ENCODE assay signal across 16 cellular contexts in the genomic region with DNA sequence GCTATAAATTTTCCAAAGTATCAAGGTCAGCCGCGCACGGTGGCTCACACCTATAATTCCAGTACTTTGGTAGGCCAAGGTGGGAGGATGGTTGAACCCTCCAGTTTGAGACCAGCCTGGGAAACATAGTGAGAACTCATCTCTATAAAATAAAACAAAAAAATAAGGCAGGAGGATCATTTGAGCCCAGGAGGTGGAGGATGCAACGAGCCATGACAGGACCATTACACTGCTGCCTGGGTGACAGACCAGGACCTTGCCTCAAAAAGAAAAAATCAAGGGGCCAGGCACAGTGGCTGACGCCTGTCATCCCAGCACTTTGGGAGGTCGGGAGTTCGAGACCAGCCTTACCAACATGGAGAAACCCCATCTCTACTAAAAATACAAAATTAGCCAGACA.
"Had no signal": no experiment of that assay in that cellular context is flagged by ENCODE, and none has a peak within 500 bp of the region (broad histone marks: within the 10 kb centered on the region; RNA-seq: fewer than 3 reads in every experiment).

No MANE protein-coding gene starts in this region.

- H3K4me3 Mint-ChIP-seq: natural killer cell treated with Interleukin-12 subunit alpha and Interleukin-12 subunit beta and Interleukin-15 and Interleukin-18, amount 100 ng/mL, for 72 hours; stimulated activated effector memory CD8-positive, alpha-beta T cell treated with anti-CD3 and anti-CD28 coated beads, Interleukin-12 subunit alpha, Interleukin-12 subunit beta, amount 100 ng/mL, for 72 hours had no signal

- H3K4me3 ChIP-seq: adrenal gland, mucosa of descending colon, prostate gland, right lobe of liver, upper lobe of left lung had no signal

- H3K27me3 ChIP-seq: adrenal gland, foreskin keratinocyte, right lobe of liver, upper lobe of left lung had no signal

- H3K27me3 Mint-ChIP-seq: natural killer cell treated with Interleukin-12 subunit alpha and Interleukin-12 subunit beta and Interleukin-15 and Interleukin-18, amount 100 ng/mL, for 72 hours had no signal

- H3K27ac Mint-ChIP-seq: natural killer cell treated with Interleukin-12 subunit alpha and Interleukin-12 subunit beta and Interleukin-15 and Interleukin-18, amount 100 ng/mL, for 72 hours; stimulated activated effector memory CD8-positive, alpha-beta T cell treated with anti-CD3 and anti-CD28 coated beads, Interleukin-12 subunit alpha, Interleukin-12 subunit beta, amount 100 ng/mL, for 72 hours had no signal

- H3K9me3 ChIP-seq: mucosa of descending colon, prostate gland, upper lobe of left lung had no signal

- ATAC-seq: foreskin keratinocyte; left colon; mucosa of descending colon; natural killer cell treated with Interleukin-12 subunit alpha and Interleukin-12 subunit beta and Interleukin-15 and Interleukin-18, amount 100 ng/mL, for 72 hours; right lobe of liver; stimulated activated effector memory CD8-positive, alpha-beta T cell treated with anti-CD3 and anti-CD28 coated beads, Interleukin-12 subunit alpha, Interleukin-12 subunit beta, amount 100 ng/mL, for 72 hours had no signal

- DNase-seq: activated CD4-positive, alpha-beta T cell treated with anti-CD3 and anti-CD28 coated beads, Interleukin-2, amount 50 U/mL, for 4 hours; activated CD4-positive, CD25-positive, alpha-beta regulatory T cell treated with anti-CD3 and anti-CD28 coated beads, Interleukin-2, amount 50 U/mL, for 72 hours; activated effector memory CD4-positive, alpha-beta T cell treated with anti-CD3 and anti-CD28 coated beads, Interleukin-2, amount 50 U/mL, for 16 hours; activated T-cell treated with anti-CD3 and anti-CD28 coated beads, Interleukin-2, amount 50 U/mL, for 1 hour; adrenal gland; effector CD4-positive, alpha-beta T cell; foreskin keratinocyte; head of caudate nucleus; left colon; mucosa of descending colon; occipital lobe; right lobe of liver; upper lobe of left lung had no signal

- H3K9me3 Mint-ChIP-seq: natural killer cell treated with Interleukin-12 subunit alpha and Interleukin-12 subunit beta and Interleukin-15 and Interleukin-18, amount 100 ng/mL, for 72 hours had no signal

- H3K36me3 ChIP-seq: adrenal gland, prostate gland, right lobe of liver, upper lobe of left lung had no signal

- H3K27ac ChIP-seq: adrenal gland, foreskin keratinocyte, prostate gland, right lobe of liver, upper lobe of left lung had no signal
